ENCODE assay signal across 16 cellular contexts in genomic region chr10:112379635-112380296, GRCh38. TPM values are rescaled to one million over a fixed set of nuclear protein-coding genes. Genes with fewer than 3 reads are reported as not detected.
DNase-seq lines count a peak whose midpoint lies in the region; ATAC-seq, FAIRE-seq and TF ChIP-seq lines count a peak whose summit lies in the region.
"Had no signal": no experiment of that assay in that cellular context is flagged by ENCODE, and none has a peak within 500 bp of the region (broad histone marks: within the 10 kb centered on the region; RNA-seq: fewer than 3 reads in every experiment).

No MANE protein-coding gene starts in this region.

- H3K4me3 ChIP-seq in CD8-positive, alpha-beta T cell (ENCODE audit: low read depth, low read length), result no peak overlapping the region
- H3K4me3 ChIP-seq in bronchial epithelial cell (ENCODE audit: low read depth, low read length), result no peak overlapping the region
- no peak overlapping the region for H3K4me3 ChIP-seq in naive thymus-derived CD4-positive, alpha-beta T cell (ENCODE audit: low read length)

- peak overlapping the region; percentile 45 for H3K27ac Mint-ChIP-seq in CD8-positive, alpha-beta T cell
- peak overlapping the region in 5 of 9 donors; percentile 8 to 100 (median 20) for H3K27ac Mint-ChIP-seq in naive thymus-derived CD4-positive, alpha-beta T cell
- H3K27ac Mint-ChIP-seq: H9; stimulated activated naive B cell treated with anti-CD40 and anti-IgM and Interleukin-4, amounts not matched to agents 10 μg/mL and 1 μg/mL and 100 μg/mL, for 72 hours had no signal

- no peaks in the 10 kb centered on the region for H3K9me3 ChIP-seq in CD8-positive, alpha-beta T cell (ENCODE audit: low read length)
- no peaks in the 10 kb centered on the region for H3K9me3 ChIP-seq in naive thymus-derived CD4-positive, alpha-beta T cell (ENCODE audit: control insufficient read depth in 2 of 3, low read length in 3 of 3)

- H3K9me3 Mint-ChIP-seq in CD8-positive, alpha-beta T cell, result no peaks in the 10 kb centered on the region
- no peaks in the 10 kb centered on the region for H3K9me3 Mint-ChIP-seq in naive thymus-derived CD4-positive, alpha-beta T cell
- H3K9me3 Mint-ChIP-seq: H9; stimulated activated naive B cell treated with anti-CD40 and anti-IgM and Interleukin-4, amounts not matched to agents 10 μg/mL and 1 μg/mL and 100 μg/mL, for 72 hours had no signal

- peaks cover 59% of the 10 kb centered on the region for H3K36me3 Mint-ChIP-seq in CD8-positive, alpha-beta T cell
- peaks cover 8 to 30% (median 15%) of the 10 kb centered on the region in 5 donors for H3K36me3 Mint-ChIP-seq in naive thymus-derived CD4-positive, alpha-beta T cell

- no peaks in the 10 kb centered on the region for H3K27me3 ChIP-seq in CD8-positive, alpha-beta T cell (ENCODE audit: insufficient read depth, low read length)
- no peaks in the 10 kb centered on the region for H3K27me3 ChIP-seq in bronchial epithelial cell (ENCODE audit: control insufficient read depth, insufficient read depth, low read length)
- no peaks in the 10 kb centered on the region for H3K27me3 ChIP-seq in naive thymus-derived CD4-positive, alpha-beta T cell (ENCODE audit: control insufficient read depth in 2 of 2, insufficient read depth in 2 of 2, low read length in 2 of 2)

- intact Hi-C loops in CD8-positive, alpha-beta T cell (cut with DNase I, micrococcal nuclease), result loop anchor here (5.0 kb wide), 3 partner anchors 48 to 197 kb away; partner anchors contain the start of genes GPAM (in 2 of the 2), VTI1A (in 1 of the 2) and ZDHHC6 (in 1 of the 2)
- intact Hi-C loops in naive thymus-derived CD4-positive, alpha-beta T cell (cut with micrococcal nuclease), result loop anchor here (5.0 to 10.0 kb wide), 3 partner anchors 575 to 1795 kb away; partner anchors contain the start of genes CCDC186 (in 1 of the 2), TCF7L2 (in 1 of the 2) and TDRD1 (in 1 of the 2)

- peaks cover 77% of the 10 kb centered on the region for H3K4me1 Mint-ChIP-seq in CD8-positive, alpha-beta T cell (ENCODE audit: low read depth)
- peaks cover 43 to 81% (median 71%) of the 10 kb centered on the region in 7 donors for H3K4me1 Mint-ChIP-seq in naive thymus-derived CD4-positive, alpha-beta T cell

- no peak for FAIRE-seq in bronchial epithelial cell (lab: Jason Lieb, UNC)
- FAIRE-seq: colon had no signal

- H3K4me3 Mint-ChIP-seq in CD8-positive, alpha-beta T cell, result no peak overlapping the region
- peak overlapping the region in 1 of 10 donors; percentile 16 for H3K4me3 Mint-ChIP-seq in naive thymus-derived CD4-positive, alpha-beta T cell
- H3K4me3 Mint-ChIP-seq: H9; stimulated activated naive B cell treated with anti-CD40 and anti-IgM and Interleukin-4, amounts not matched to agents 10 μg/mL and 1 μg/mL and 100 μg/mL, for 72 hours had no signal

- H3K36me3 ChIP-seq in CD8-positive, alpha-beta T cell (ENCODE audit: insufficient read depth, low read length), result peaks cover 5% of the 10 kb centered on the region
- H3K36me3 ChIP-seq in bronchial epithelial cell (ENCODE audit: control insufficient read depth, insufficient read depth, low read length), result no peaks in the 10 kb centered on the region
- H3K36me3 ChIP-seq in naive thymus-derived CD4-positive, alpha-beta T cell (ENCODE audit: control insufficient read depth in 2 of 3, insufficient read depth in 3 of 3, low read length in 3 of 3), result peaks cover 0 to 23% (median 0%) of the 10 kb centered on the region in 3 experiments

- no peak for DNase-seq in CD8-positive, alpha-beta T cell
- DNase-seq in HT1080 (ENCODE audit: low read depth) (peak; percentile 90), bronchial epithelial cell (ENCODE audit: low read depth) (peak; percentile 37), pons (ENCODE audit: low spot score) (no peak), NCI-H2227 (lab: John Stamatoyannopoulos, UW; ENCODE audit: unreplicated experiment) (no peak), KG1 (lab: John Stamatoyannopoulos, UW) (no peak)
- DNase-seq in naive thymus-derived CD4-positive, alpha-beta T cell, result no peak
- DNase-seq: activated naive CD4-positive, alpha-beta T cell treated with Interleukin-2 at 50 U/mL for 16 hours; GDM1; H9; NCI-H1417; NCI-H510A; stimulated activated naive B cell treated with anti-CD40 and anti-IgM and Interleukin-4, amounts not matched to agents 10 μg/mL and 1 μg/mL and 100 μg/mL, for 72 hours had no signal

- H3K4me1 ChIP-seq in CD8-positive, alpha-beta T cell (ENCODE audit: insufficient read depth, low read length), result peaks cover 24% of the 10 kb centered on the region
- H3K4me1 ChIP-seq in naive thymus-derived CD4-positive, alpha-beta T cell (ENCODE audit: control insufficient read depth in 2 of 2, insufficient read depth in 2 of 2, low read length in 2 of 2), result peaks cover 11 to 19% of the 10 kb centered on the region in 2 donors

- TF ChIP-seq CTCF in CD8-positive, alpha-beta T cell (IDR thresholded peaks at IDR 0.05), result no peak
- TF ChIP-seq CTCF in bronchial epithelial cell (IDR thresholded peaks at IDR 0.05; ENCODE audit: insufficient read depth, low read length, severe bottlenecking), result no peak

- no peak overlapping the region for H3K27ac ChIP-seq in CD8-positive, alpha-beta T cell (ENCODE audit: low read depth, low read length)
- no peak overlapping the region for H3K27ac ChIP-seq in naive thymus-derived CD4-positive, alpha-beta T cell (ENCODE audit: low read depth, low read length)
- H3K27ac ChIP-seq: RWPE1 had no signal

- H3K27me3 Mint-ChIP-seq in CD8-positive, alpha-beta T cell (ENCODE audit: low read depth), result no peaks in the 10 kb centered on the region
- H3K27me3 Mint-ChIP-seq in naive thymus-derived CD4-positive, alpha-beta T cell, result no peaks in the 10 kb centered on the region
- H3K27me3 Mint-ChIP-seq: stimulated activated naive B cell treated with anti-CD40 and anti-IgM and Interleukin-4, amounts not matched to agents 10 μg/mL and 1 μg/mL and 100 μg/mL, for 72 hours had no signal

- POLR2A ChIA-PET in CD8-positive, alpha-beta T cell (lab: Charles Lee), result no interaction called here
- POLR2A ChIA-PET in naive thymus-derived CD4-positive, alpha-beta T cell (lab: Charles Lee), result no interaction called here

- CTCF ChIA-PET in CD8-positive, alpha-beta T cell (lab: Charles Lee), result interaction anchor here (0.6 to 1.7 kb wide), 4 partner anchors 8 to 92 kb away, joined by 3 to 4 read pairs (median 3); no protein-coding TSS in a partner anchor
- CTCF ChIA-PET in naive thymus-derived CD4-positive, alpha-beta T cell (lab: Charles Lee), result no interaction called here

- no peak for ATAC-seq in CD8-positive, alpha-beta T cell
- ATAC-seq in naive thymus-derived CD4-positive, alpha-beta T cell, result no peak
- ATAC-seq in HG03439 (IDR thresholded peaks at IDR 0.05; ENCODE audit: unreplicated experiment), result no peak
- ATAC-seq: stimulated activated naive B cell treated with anti-CD40 and anti-IgM and Interleukin-4, amounts not matched to agents 10 μg/mL and 1 μg/mL and 100 μg/mL, for 72 hours had no signal

RNA-seq across cellular contexts. Expression of gene ACSL5, which starts 5.8 kb away (rescaled TPM):
- total RNA-seq in CD8-positive, alpha-beta T cell, result 10 to 100 TPM in 1 of 2 experiments, 1 to 10 TPM in 1; 9.0 to 11.6 TPM
- total RNA-seq in HT1080 (2014; rRNA removed; shearing (Covaris generic)), result 0.17 and 0.63 TPM in 2 replicates
- polyA plus RNA-seq in HT1080 (2015; cell fraction: cytosol; rRNA removed), result 0.41 and 0.83 TPM in 2 replicates
- polyA plus RNA-seq in HT1080 (2015; cell fraction: nucleus; rRNA removed), result 0.52 and 1.0 TPM in 2 replicates
- under 0.01 TPM in 1 of 2 replicates, not detected in the other for total RNA-seq in bronchial epithelial cell
- total RNA-seq in naive thymus-derived CD4-positive, alpha-beta T cell, result 10 to 100 TPM; 30.3 to 72.5 (median 39.7) TPM
- polyA plus RNA-seq in naive thymus-derived CD4-positive, alpha-beta T cell, result 10 to 100 TPM; 35.4 to 48.6 TPM
- total RNA-seq: H9 had no signal

Comparison
In these comparisons a context has a peak if more than half of its experiments do, and no peak if none do; other contexts are left out.
1. DNase-seq: peak in HT1080 (single experiment) and bronchial epithelial cell (single experiment); none in CD8-positive, alpha-beta T cell (0 of 7), naive thymus-derived CD4-positive, alpha-beta T cell (0 of 9), pons (single experiment), NCI-H2227 (single experiment) and KG1 (single experiment).